ENCODE assay signal across 23 cellular contexts in genomic region chr10:15852111-15852557, GRCh38. TPM values are rescaled to one million over a fixed set of nuclear protein-coding genes. Genes with fewer than 3 reads are reported as not detected.
DNase-seq lines count a peak whose midpoint lies in the region; ATAC-seq, FAIRE-seq and TF ChIP-seq lines count a peak whose summit lies in the region.
"Had no signal": no experiment of that assay in that cellular context is flagged by ENCODE, and none has a peak within 500 bp of the region (broad histone marks: within the 10 kb centered on the region; RNA-seq: fewer than 3 reads in every experiment).

No MANE protein-coding gene starts in this region.

- no peak overlapping the region for H2BK5ac ChIP-seq in mesenchymal stem cell (ENCODE audit: low read depth, low read length, poor library complexity, severe bottlenecking)

- no peak overlapping the region for H2AK5ac ChIP-seq in mesenchymal stem cell (ENCODE audit: low read length, severe bottlenecking)

- no peak overlapping the region for H2BK12ac ChIP-seq in mesenchymal stem cell (ENCODE audit: low read length in 2 of 2)

- no peak overlapping the region for H3K4ac ChIP-seq in mesenchymal stem cell (ENCODE audit: low read depth in 1 of 2, low read length in 2 of 2)

- H2BK15ac ChIP-seq in mesenchymal stem cell (ENCODE audit: low read depth, poor library complexity, severe bottlenecking) = no peak overlapping the region

- no peaks in the 10 kb centered on the region for H3K4me1 ChIP-seq in mesenchymal stem cell (ENCODE audit: control insufficient read depth, insufficient read depth, low read depth, low read length)

- no peak overlapping the region for H3K4me2 ChIP-seq in mesenchymal stem cell (ENCODE audit: low read length, poor library complexity, severe bottlenecking)
- H3K4me2 ChIP-seq: KMS-11 had no signal

- H3K4me1 Mint-ChIP-seq in chondrocyte (ENCODE audit: low read depth) (peaks cover 17% of the 10 kb centered on the region), osteocyte (ENCODE audit: unreplicated experiment) (peaks cover 12% of the 10 kb centered on the region)

- H2BK120ac ChIP-seq in mesenchymal stem cell (ENCODE audit: low read depth, low read length) = no peak overlapping the region

- H3K9me3 Mint-ChIP-seq in chondrocyte (ENCODE audit: low read depth) (peaks cover 17% of the 10 kb centered on the region), osteocyte (ENCODE audit: unreplicated experiment) (peaks cover 24% of the 10 kb centered on the region)

- no peak overlapping the region for H4K8ac ChIP-seq in mesenchymal stem cell (ENCODE audit: low read length)

- no peak overlapping the region for H3K14ac ChIP-seq in mesenchymal stem cell (ENCODE audit: low read length in 2 of 2)

- H3K27ac Mint-ChIP-seq in chondrocyte (ENCODE audit: unreplicated experiment) = no peak overlapping the region
- H3K27ac Mint-ChIP-seq in osteocyte (ENCODE audit: unreplicated experiment) = no peak overlapping the region

- H3K4me3 ChIP-seq in epithelial cell of esophagus (ENCODE audit: low read length) = no peak overlapping the region
- no peak overlapping the region for H3K4me3 ChIP-seq in mesenchymal stem cell (ENCODE audit: insufficient read depth in 1 of 2, low read depth in 1 of 2, low read length in 2 of 2)
- H3K4me3 ChIP-seq: HAP-1 had no signal

- 46% methylated on average over 2 of the region's 2 CpGs for WGBS in mesenchymal stem cell

- no peak for ATAC-seq in HG02884 (IDR thresholded peaks at IDR 0.05; ENCODE audit: unreplicated experiment)
- ATAC-seq: PC-3 had no signal

- H3K36me3 Mint-ChIP-seq in chondrocyte (ENCODE audit: low read depth) = peaks cover 3% of the 10 kb centered on the region
- H3K36me3 Mint-ChIP-seq in osteocyte (ENCODE audit: unreplicated experiment) = peaks cover 31% of the 10 kb centered on the region

- no peak overlapping the region for H3K27ac ChIP-seq in mesenchymal stem cell (ENCODE audit: low read length, poor library complexity, severe bottlenecking)
- H3K27ac ChIP-seq: KMS-11 had no signal

- no peaks in the 10 kb centered on the region for H3K27me3 Mint-ChIP-seq in chondrocyte (ENCODE audit: low read depth)
- H3K27me3 Mint-ChIP-seq in osteocyte (ENCODE audit: unreplicated experiment) = no peaks in the 10 kb centered on the region
- H3K27me3 Mint-ChIP-seq: CD4-positive, CD25-positive, alpha-beta regulatory T cell had no signal

- no peak overlapping the region for H2AFZ ChIP-seq in mesenchymal stem cell (ENCODE audit: low read depth, low read length)

- H3K27me3 ChIP-seq in mesenchymal stem cell (ENCODE audit: control insufficient read depth in 1 of 2, insufficient read depth in 1 of 2, low read length in 2 of 2) = no peaks in the 10 kb centered on the region
- H3K27me3 ChIP-seq: BE2C had no signal

- peak; percentile 52 for FAIRE-seq in GM12891 (lab: Jason Lieb, UNC)

- TF ChIP-seq CTCF in epithelial cell of esophagus (IDR thresholded peaks at IDR 0.05; ENCODE audit: insufficient read depth, low read depth, low read length, missing control alignments) = no peak
- TF ChIP-seq CTCF in chondrocyte (IDR thresholded peaks at IDR 0.05) = no peak
- no peak for TF ChIP-seq CTCF in osteocyte (IDR thresholded peaks at IDR 0.05)
- no peak for TF ChIP-seq CTCF in GM10266 (IDR thresholded peaks at IDR 0.05; ENCODE audit: control insufficient read depth, insufficient read depth, low read depth, missing control alignments)

- H3K9me3 ChIP-seq in mesenchymal stem cell (ENCODE audit: control insufficient read depth, low read length) = no peaks in the 10 kb centered on the region
- H3K9me3 ChIP-seq: BE2C, HAP-1 had no signal

- DNase-seq in GM12891 (ENCODE audit: insufficient read length, low spot score) (no peak), OCI-M1 (lab: John Stamatoyannopoulos, UW) (peak; percentile 57), epithelial cell of esophagus (ENCODE audit: low read depth) (peak; percentile 51), mesenchymal stem cell (peak; percentile 83), chondrocyte (ENCODE audit: low spot score) (no peak), osteocyte (ENCODE audit: extremely low spot score, unreplicated experiment) (no peak), GM10266 (ENCODE audit: extremely low spot score) (no peak)
- DNase-seq: BE2C; CD4-positive, CD25-positive, alpha-beta regulatory T cell; COR-L47; DMS 273 treated with DMSO at 0.1 percent for 48 hours; DND-41; NCI-H1417 treated with DMSO at 0.1 percent for 48 hours; NCI-H187 treated with DMSO at 0.1 percent for 48 hours; NCI-H2227 treated with DMSO at 0.1 percent for 48 hours; NCI-H510A treated with DMSO at 0.1 percent for 48 hours; NCI-H774; PC-3; RPMI8226; SHP77 treated with DMSO at 0.1 percent for 48 hours had no signal

- H3K18ac ChIP-seq in mesenchymal stem cell (ENCODE audit: low read depth in 1 of 2, low read length in 2 of 2) = no peak overlapping the region

- TF ChIP-seq POLR2A in GM12891 (IDR thresholded peaks at IDR 0.05; ENCODE audit: low read depth, low read length) = no peak

- H3K4me3 Mint-ChIP-seq in chondrocyte (ENCODE audit: unreplicated experiment) (no peak overlapping the region), osteocyte (ENCODE audit: unreplicated experiment) (no peak overlapping the region)

- H4K91ac ChIP-seq in mesenchymal stem cell (ENCODE audit: low read length) = no peak overlapping the region

- no peak overlapping the region for H3K9ac ChIP-seq in mesenchymal stem cell (ENCODE audit: low read length)
- H3K9ac ChIP-seq: KMS-11 had no signal

- peaks cover 0 to 15% of the 10 kb centered on the region in 2 experiments for H3K36me3 ChIP-seq in mesenchymal stem cell (ENCODE audit: control insufficient read depth in 1 of 2, insufficient read depth in 2 of 2, low read depth in 1 of 2, low read length in 2 of 2)
- H3K36me3 ChIP-seq: BE2C, HAP-1 had no signal

- H3K23ac ChIP-seq in mesenchymal stem cell (ENCODE audit: low read length in 2 of 2) = no peak overlapping the region

- H3K79me1 ChIP-seq in mesenchymal stem cell (replicated peaks; ENCODE audit: low read length, poor library complexity, severe bottlenecking) = peaks cover 16% of the 10 kb centered on the region

TF ChIP-seq in GM12891, 5 proteins besides CTCF, POLR2A, EP300 and RAD21:
- TF ChIP-seq TAF1 (IDR thresholded peaks at IDR 0.05; ENCODE audit: low read depth, low read length) (no peak), PAX5 (IDR thresholded peaks at IDR 0.05; ENCODE audit: insufficient read depth, low read length, severe bottlenecking) (no peak), POLR2AphosphoS5 (IDR thresholded peaks at IDR 0.05; ENCODE audit: low read depth, low read length) (no peak), SPI1 (IDR thresholded peaks at IDR 0.05; ENCODE audit: low read depth, low read length) (no peak), POU2F2 (IDR thresholded peaks at IDR 0.05; ENCODE audit: low read depth, low read length) (no peak)

RNA-seq across cellular contexts. Expression of gene MINDY3, which starts 8.2 kb away (rescaled TPM):
- polyA plus RNA-seq in GM12891 (2012; ENCODE audit: low read depth, missing spikeins) = 6.8 TPM
- 18.6 TPM for polyA plus RNA-seq in mesenchymal stem cell (2013, experiment 1 of 2)
- 20.8 TPM for polyA plus RNA-seq in mesenchymal stem cell (2013, experiment 2 of 2)
- 23.9 to 24.4 TPM (median 24.2 TPM) in 3 replicates for total RNA-seq in chondrocyte
- total RNA-seq in osteocyte = 27.3 and 28.5 TPM in 2 replicates

Comparison
In these comparisons a context has a peak if more than half of its experiments do, and no peak if none do; other contexts are left out.
1. DNase-seq: peak in OCI-M1 (single experiment), epithelial cell of esophagus (single experiment) and mesenchymal stem cell (single experiment); none in GM12891 (single experiment), chondrocyte (single experiment), osteocyte (single experiment) and GM10266 (single experiment).